ENCODE assay signal across 11 cellular contexts in the genomic region with DNA sequence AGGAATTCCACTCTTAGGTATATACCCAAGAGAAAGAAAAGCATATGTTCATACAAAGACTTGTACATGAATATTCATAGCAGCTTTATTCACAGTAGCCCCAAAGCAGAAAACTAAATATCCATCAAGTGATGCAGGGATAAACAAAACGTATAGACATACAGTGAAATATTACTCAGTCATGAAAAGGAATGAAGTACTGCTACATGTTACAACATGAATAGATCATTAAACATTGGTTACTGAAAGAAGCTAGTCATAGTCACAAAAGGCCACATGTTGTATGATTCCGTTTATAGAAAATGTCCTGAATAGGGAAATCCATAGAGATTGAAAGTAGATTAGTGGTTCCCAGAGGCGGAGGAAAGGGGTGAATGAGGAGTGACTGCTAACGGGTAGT. TPM values are rescaled to one million over a fixed set of nuclear protein-coding genes. Genes with fewer than 3 reads are reported as not detected.
DNase-seq lines count a peak whose midpoint lies in the region; ATAC-seq and TF ChIP-seq lines count a peak whose summit lies in the region.
"Had no signal": no experiment of that assay in that cellular context is flagged by ENCODE, and none has a peak within 500 bp of the region (broad histone marks: within the 10 kb centered on the region; RNA-seq: fewer than 3 reads in every experiment).

No MANE protein-coding gene starts in this region.

- H3K9me3 ChIP-seq in lower lobe of right lung (no peaks in the 10 kb centered on the region), tibial artery (no peaks in the 10 kb centered on the region)

- H3K36me3 ChIP-seq in lower lobe of right lung, result no peaks in the 10 kb centered on the region
- H3K36me3 ChIP-seq in tibial artery, result no peaks in the 10 kb centered on the region

- no peak overlapping the region for H3K27ac Mint-ChIP-seq in activated T-cell treated with anti-CD3 and anti-CD28 coated beads, Interleukin-2, amount 50 U/mL, for 72 hours
- H3K27ac Mint-ChIP-seq in activated naive CD8-positive, alpha-beta T cell treated with anti-CD3 and anti-CD28 coated beads for 36 hours, result no peak overlapping the region

- H3K36me3 Mint-ChIP-seq in activated T-cell treated with anti-CD3 and anti-CD28 coated beads, Interleukin-2, amount 50 U/mL, for 72 hours (ENCODE audit: insufficient read depth in 2 of 2), result peaks cover 0 to 2% of the 10 kb centered on the region in 2 donors
- H3K36me3 Mint-ChIP-seq in activated naive CD8-positive, alpha-beta T cell treated with anti-CD3 and anti-CD28 coated beads for 36 hours, result peaks cover 3% of the 10 kb centered on the region

- peaks cover 0 to 2% of the 10 kb centered on the region in 2 donors for H3K9me3 Mint-ChIP-seq in activated T-cell treated with anti-CD3 and anti-CD28 coated beads, Interleukin-2, amount 50 U/mL, for 72 hours
- H3K9me3 Mint-ChIP-seq in activated naive CD8-positive, alpha-beta T cell treated with anti-CD3 and anti-CD28 coated beads for 36 hours, result peaks cover 3% of the 10 kb centered on the region

- H3K27me3 ChIP-seq in lower lobe of right lung (ENCODE audit: low read depth) (no peaks in the 10 kb centered on the region), tibial artery (no peaks in the 10 kb centered on the region)

- peaks cover 6% of the 10 kb centered on the region for H3K4me1 Mint-ChIP-seq in activated T-cell treated with anti-CD3 and anti-CD28 coated beads, Interleukin-2, amount 50 U/mL, for 72 hours (ENCODE audit: low read depth)
- peaks cover 6% of the 10 kb centered on the region for H3K4me1 Mint-ChIP-seq in activated naive CD8-positive, alpha-beta T cell treated with anti-CD3 and anti-CD28 coated beads for 36 hours

- peaks cover 24% of the 10 kb centered on the region for H3K4me1 ChIP-seq in lower lobe of right lung
- peaks cover 0 to 34% (median 21%) of the 10 kb centered on the region in 4 donors for H3K4me1 ChIP-seq in tibial artery

- TF ChIP-seq CTCF in lower lobe of right lung (IDR thresholded peaks at IDR 0.05) (no peak), tibial artery (IDR thresholded peaks at IDR 0.05) (no peak)

- ATAC-seq in activated T-cell treated with anti-CD3 and anti-CD28 coated beads, Interleukin-2, amount 50 U/mL, for 72 hours (replicated peaks in 1 of 2), result no peak
- no peak for ATAC-seq in lower lobe of right lung

- H3K4me3 Mint-ChIP-seq in activated T-cell treated with anti-CD3 and anti-CD28 coated beads, Interleukin-2, amount 50 U/mL, for 72 hours, result peak overlapping the region; percentile 85 to 92
- peak overlapping the region; percentile 93 for H3K4me3 Mint-ChIP-seq in activated naive CD8-positive, alpha-beta T cell treated with anti-CD3 and anti-CD28 coated beads for 36 hours

- H3K4me3 ChIP-seq in lower lobe of right lung, result peak overlapping the region; percentile 82
- H3K4me3 ChIP-seq in tibial artery, result peak overlapping the region; percentile 94 to 95

- intact Hi-C loops in lower lobe of right lung (cut with DNase I) (no loop called here), tibial artery (cut with DNase I; ENCODE audit: low total_unique reads) (no loop called here)

- H3K27ac ChIP-seq in lower lobe of right lung (no peak overlapping the region), tibial artery (peak overlapping the region; percentile 95 to 97)

- DNase-seq in activated T-cell treated with anti-CD3 and anti-CD28 coated beads, Interleukin-2, amount 50 U/mL, for 72 hours, result no peak
- no peak for DNase-seq in activated T-cell treated with anti-CD3 and anti-CD28 coated beads for 4 hours
- no peak for DNase-seq in activated naive CD8-positive, alpha-beta T cell treated with anti-CD3 and anti-CD28 coated beads for 36 hours
- DNase-seq in lower lobe of right lung, result no peak
- DNase-seq in tibial artery, result no peak
- no peak for DNase-seq in NOMO-1 (lab: John Stamatoyannopoulos, UW; ENCODE audit: unreplicated experiment in 2 of 2)
- DNase-seq in activated CD4-positive, CD25-positive, alpha-beta regulatory T cell treated with anti-CD3 and anti-CD28 coated beads, Interleukin-2, amount 50 U/mL, for 72 hours, result no peak
- DNase-seq in hypothalamus (lab: John Stamatoyannopoulos, UW), result no peak
- DNase-seq: activated naive CD4-positive, alpha-beta T cell treated with Interleukin-2 at 50 U/mL for 16 hours; kidney glomerular epithelial cell had no signal

- peaks cover 36% of the 10 kb centered on the region for H3K27me3 Mint-ChIP-seq in activated T-cell treated with anti-CD3 and anti-CD28 coated beads, Interleukin-2, amount 50 U/mL, for 72 hours (ENCODE audit: low read depth)
- H3K27me3 Mint-ChIP-seq in activated naive CD8-positive, alpha-beta T cell treated with anti-CD3 and anti-CD28 coated beads for 36 hours, result peaks cover 41% of the 10 kb centered on the region

RNA-seq across cellular contexts. Expression of a gene that starts 1.3 kb away (rescaled TPM):
- total RNA-seq in activated T-cell treated with anti-CD3 and anti-CD28 coated beads, Interleukin-2, amount 50 U/mL, for 72 hours, result under 1 TPM; 0.19 to 0.72 TPM
- under 1 TPM; 0.16 to 0.54 TPM for total RNA-seq in activated naive CD8-positive, alpha-beta T cell treated with anti-CD3 and anti-CD28 coated beads for 36 hours
- total RNA-seq in lower lobe of right lung, result 55.4 TPM

RNA-seq across cellular contexts. Expression of a gene that starts 17.4 kb away (rescaled TPM):
- under 1 TPM; 0.53 to 0.58 TPM for total RNA-seq in activated T-cell treated with anti-CD3 and anti-CD28 coated beads, Interleukin-2, amount 50 U/mL, for 72 hours
- not detected for total RNA-seq in activated naive CD8-positive, alpha-beta T cell treated with anti-CD3 and anti-CD28 coated beads for 36 hours
- 3.5 TPM for total RNA-seq in lower lobe of right lung
- total RNA-seq: skeletal muscle tissue had no signal

Comparison
In these comparisons a context has a peak if more than half of its experiments do, and no peak if none do; other contexts are left out.
1. RNA of a gene that starts 1.3 kb away (total RNA-seq): 55.4 TPM in lower lobe of right lung (single experiment); 0.19 to 0.72 TPM in activated T-cell treated with anti-CD3 and anti-CD28 coated beads, Interleukin-2, amount 50 U/mL, for 72 hours and 0.16 to 0.54 TPM in activated naive CD8-positive, alpha-beta T cell treated with anti-CD3 and anti-CD28 coated beads for 36 hours; every median in the first group is over 10 times any median in the second.